In the genomic region with DNA sequence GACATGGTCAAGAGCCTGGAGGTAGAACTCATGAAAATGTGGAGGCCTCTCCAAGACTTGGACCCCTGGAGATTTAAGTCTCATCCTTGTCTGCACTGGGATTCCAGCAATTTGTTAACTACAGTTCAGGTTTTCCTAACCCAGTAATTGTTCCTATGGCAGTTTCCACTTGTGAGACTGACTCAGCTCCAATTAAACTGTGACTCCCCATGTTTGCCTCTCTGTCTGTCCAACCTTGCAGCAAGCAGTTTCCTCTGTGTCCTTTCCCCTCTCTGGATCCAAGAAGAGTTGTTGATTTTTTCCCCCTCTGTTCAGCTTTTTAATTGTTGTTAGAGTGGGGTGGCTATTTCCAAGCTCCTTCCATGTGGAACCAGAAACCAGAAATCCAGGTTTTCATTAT, we compare ENCODE assay signal across 25 cellular contexts. TPM values are rescaled to one million over a fixed set of nuclear protein-coding genes. Genes with fewer than 3 reads are reported as not detected.
"Had no signal": no experiment of that assay in that cellular context is flagged by ENCODE, and none has a peak within 500 bp of the region (broad histone marks: within the 10 kb centered on the region; RNA-seq: fewer than 3 reads in every experiment).

No MANE protein-coding gene starts in this region.

- H3K4me2 ChIP-seq: neural progenitor cell had no signal

- H2AFZ ChIP-seq: neural progenitor cell had no signal

- H3K27ac Mint-ChIP-seq: effector memory CD8-positive, alpha-beta T cell; naive thymus-derived CD4-positive, alpha-beta T cell; nephron; neural progenitor cell; stimulated activated naive CD8-positive, alpha-beta T cell treated with anti-CD3 and anti-CD28 coated beads, Interleukin-15, amount 100 ng/mL, for 72 hours had no signal

- H3K9ac ChIP-seq: neural progenitor cell had no signal

- H3K36me3 Mint-ChIP-seq: neural progenitor cell had no signal

- DNase-seq: cortex of kidney; effector memory CD8-positive, alpha-beta T cell; foreskin melanocyte; glutamatergic neuron; heart right ventricle; hippocampal formation; left cardiac atrium; left lung; mesendoderm; midbrain; naive thymus-derived CD4-positive, alpha-beta T cell; stimulated activated CD4-positive, alpha-beta T cell treated with anti-CD3 and anti-CD28 coated beads, Interleukin-2, amount 100 ng/mL, for 48 hours; stimulated activated CD8-positive, alpha-beta memory T cell treated with anti-CD3 and anti-CD28 coated beads, Interleukin-4, amount 100 ng/mL, for 48 hours; stimulated activated naive CD4-positive, alpha-beta T cell; stimulated activated naive CD8-positive, alpha-beta T cell treated with anti-CD3 and anti-CD28 coated beads, Interleukin-15, amount 100 ng/mL, for 72 hours; trophoblast cell had no signal

- H3K9me3 ChIP-seq: left lung, prostate gland, right atrium auricular region, suprapubic skin, vagina had no signal

- FAIRE-seq: endometrium, islet of Langerhans had no signal

- H3K4me3 ChIP-seq: heart right ventricle, left lung, neural progenitor cell, prostate gland, right atrium auricular region, suprapubic skin, vagina had no signal

- H3K4me1 ChIP-seq: heart right ventricle, left lung, neural progenitor cell, prostate gland, right atrium auricular region, suprapubic skin, vagina had no signal

- H3K27me3 ChIP-seq: left lung, right atrium auricular region, suprapubic skin, vagina had no signal

- H3K4me1 Mint-ChIP-seq: naive thymus-derived CD4-positive, alpha-beta T cell; nephron; neural progenitor cell; stimulated activated naive CD8-positive, alpha-beta T cell treated with anti-CD3 and anti-CD28 coated beads, Interleukin-15, amount 100 ng/mL, for 72 hours had no signal

- H3K36me3 ChIP-seq: heart right ventricle, left lung, neural progenitor cell, prostate gland, right atrium auricular region, suprapubic skin, vagina had no signal

- H3K9me3 Mint-ChIP-seq: effector memory CD8-positive, alpha-beta T cell; neural progenitor cell had no signal

- ATAC-seq: effector memory CD8-positive, alpha-beta T cell; heart right ventricle; left cardiac atrium; left lung; naive thymus-derived CD4-positive, alpha-beta T cell; sciatic nerve; stimulated activated naive CD8-positive, alpha-beta T cell treated with anti-CD3 and anti-CD28 coated beads, Interleukin-15, amount 100 ng/mL, for 72 hours had no signal

- H3K27ac ChIP-seq: heart right ventricle, left lung, neural progenitor cell, prostate gland, right atrium auricular region, suprapubic skin, vagina had no signal

- H3K4me3 Mint-ChIP-seq: effector memory CD8-positive, alpha-beta T cell; naive thymus-derived CD4-positive, alpha-beta T cell; nephron; neural progenitor cell; stimulated activated naive CD8-positive, alpha-beta T cell treated with anti-CD3 and anti-CD28 coated beads, Interleukin-15, amount 100 ng/mL, for 72 hours had no signal

RNA-seq across cellular contexts. Expression of gene ARHGAP20, which starts 16.2 kb away (rescaled TPM):
- polyA plus RNA-seq: naive thymus-derived CD4-positive, alpha-beta T cell had no signal
